In the genomic region with DNA sequence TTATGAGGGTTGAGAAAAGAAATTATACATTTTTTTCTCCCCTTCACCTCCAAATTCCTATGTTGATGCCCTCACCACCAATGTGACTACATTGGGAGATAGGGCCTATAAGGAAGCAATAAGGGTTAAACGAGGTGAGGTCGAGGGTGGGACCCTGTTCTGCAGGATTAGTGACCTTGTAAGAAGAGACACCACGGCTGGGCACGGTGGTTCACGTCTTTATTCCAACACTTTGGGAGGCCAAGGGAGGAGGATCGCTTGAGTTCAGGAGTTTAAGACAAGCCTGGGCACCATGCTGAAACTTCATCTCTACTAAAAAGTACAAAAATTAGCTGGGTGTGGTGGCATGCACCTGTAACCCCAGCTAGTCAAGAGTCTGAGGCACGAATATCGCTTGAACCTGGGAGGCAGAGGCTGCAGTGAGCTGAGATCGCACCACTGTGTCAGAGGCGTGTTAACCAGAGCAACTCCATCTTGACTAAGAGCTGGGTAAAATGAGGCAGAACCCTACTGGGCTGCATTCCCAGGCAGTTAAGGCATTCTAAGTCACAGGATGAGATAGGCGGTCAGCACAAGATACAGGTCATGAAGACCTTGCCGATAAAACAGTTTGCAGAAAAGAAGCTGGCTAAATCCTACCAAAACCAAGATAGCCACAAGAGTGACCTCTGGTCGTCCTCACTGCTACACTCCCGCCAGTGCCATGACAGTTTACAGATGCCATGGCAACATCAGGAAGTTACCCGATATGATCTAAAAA, we compare ENCODE assay signal across 1 cellular context.
TF ChIP-seq lines count a peak whose summit lies in the region.

No MANE protein-coding gene starts in this region.

TF ChIP-seq in K562, 482 proteins besides CTCF, POLR2A, EP300 and RAD21 (continued from another document and continues in another):
- TF ChIP-seq IRF2 (CRISPR knock-in tag; IDR thresholded peaks at IDR 0.05) (no peak), ZNF766 (CRISPR knock-in tag; conservative IDR thresholded peaks at IDR 0.05) (peak; percentile 86), ZNF224 (CRISPR knock-in tag; IDR thresholded peaks at IDR 0.05) (no peak), SMC3 (conservative IDR thresholded peaks at IDR 0.05; ENCODE audit: insufficient read depth, low read depth, low read length) (no peak), FOXP1 (CRISPR knock-in tag; IDR thresholded peaks at IDR 0.05) (no peak), RB1 (IDR thresholded peaks at IDR 0.05; ENCODE audit: low read depth) (no peak), SIX5 (IDR thresholded peaks at IDR 0.05; ENCODE audit: borderline replicate concordance in 1 of 2, insufficient read depth in 1 of 2, low read depth in 1 of 2, low read length in 2 of 2) (no peak), HOXB6 (CRISPR knock-in tag; IDR thresholded peaks at IDR 0.05; ENCODE audit: borderline replicate concordance) (no peak), SRF (CRISPR knock-in tag; IDR thresholded peaks at IDR 0.05) (0 out of 4 replicates have a peak, but pooled peaks of 1 of the 2 experiments have one; percentile 73), NFE2L1 (tag; IDR thresholded peaks at IDR 0.05; ENCODE audit: borderline replicate concordance, low read depth) (peak; percentile 55), ZNF197 (CRISPR knock-in tag; IDR thresholded peaks at IDR 0.05; ENCODE audit: low read depth) (peak; percentile 92), TAF7 (tag; IDR thresholded peaks at IDR 0.05) (peak; percentile 89), DIDO1 (tag; IDR thresholded peaks at IDR 0.05; ENCODE audit: low read depth) (peak; percentile 88), MCM7 (IDR thresholded peaks at IDR 0.05) (no peak), ZNF584 (CRISPR knock-in tag; IDR thresholded peaks at IDR 0.05; ENCODE audit: low read depth) (peak; percentile 95), PML (IDR thresholded peaks at IDR 0.05; ENCODE audit: low read length) (no peak), RBFOX2 (IDR thresholded peaks at IDR 0.05; ENCODE audit: low read depth, low read length) (no peak), ZNF232 (CRISPR knock-in tag; IDR thresholded peaks at IDR 0.05) (no peak), BRD4 (IDR thresholded peaks at IDR 0.05) (no peak), OTX1 (CRISPR knock-in tag; IDR thresholded peaks at IDR 0.05) (peak; percentile 92), TARDBP (IDR thresholded peaks at IDR 0.05) (no peak)
- TF ChIP-seq, protein P1, sequence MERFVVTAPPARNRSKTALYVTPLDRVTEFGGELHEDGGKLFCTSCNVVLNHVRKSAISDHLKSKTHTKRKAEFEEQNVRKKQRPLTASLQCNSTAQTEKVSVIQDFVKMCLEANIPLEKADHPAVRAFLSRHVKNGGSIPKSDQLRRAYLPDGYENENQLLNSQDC (CRISPR knock-in tag; IDR thresholded peaks at IDR 0.05): no peak
- TF ChIP-seq, protein P2, sequence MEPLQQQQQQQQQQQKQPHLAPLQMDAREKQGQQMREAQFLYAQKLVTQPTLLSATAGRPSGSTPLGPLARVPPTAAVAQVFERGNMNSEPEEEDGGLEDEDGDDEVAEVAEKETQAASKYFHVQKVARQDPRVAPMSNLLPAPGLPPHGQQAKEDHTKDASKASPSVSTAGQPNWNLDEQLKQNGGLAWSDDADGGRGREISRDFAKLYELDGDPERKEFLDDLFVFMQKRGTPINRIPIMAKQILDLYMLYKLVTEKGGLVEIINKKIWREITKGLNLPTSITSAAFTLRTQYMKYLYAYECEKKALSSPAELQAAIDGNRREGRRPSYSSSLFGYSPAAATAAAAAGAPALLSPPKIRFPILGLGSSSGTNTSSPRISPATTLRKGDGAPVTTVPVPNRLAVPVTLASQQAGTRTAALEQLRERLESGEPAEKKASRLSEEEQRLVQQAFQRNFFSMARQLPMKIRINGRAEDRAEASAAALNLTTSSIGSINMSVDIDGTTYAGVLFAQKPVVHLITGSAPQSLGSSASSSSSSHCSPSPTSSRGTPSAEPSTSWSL (CRISPR knock-in tag; IDR thresholded peaks at IDR 0.05; ENCODE audit: borderline replicate concordance): no peak
- TF ChIP-seq, protein P3, sequence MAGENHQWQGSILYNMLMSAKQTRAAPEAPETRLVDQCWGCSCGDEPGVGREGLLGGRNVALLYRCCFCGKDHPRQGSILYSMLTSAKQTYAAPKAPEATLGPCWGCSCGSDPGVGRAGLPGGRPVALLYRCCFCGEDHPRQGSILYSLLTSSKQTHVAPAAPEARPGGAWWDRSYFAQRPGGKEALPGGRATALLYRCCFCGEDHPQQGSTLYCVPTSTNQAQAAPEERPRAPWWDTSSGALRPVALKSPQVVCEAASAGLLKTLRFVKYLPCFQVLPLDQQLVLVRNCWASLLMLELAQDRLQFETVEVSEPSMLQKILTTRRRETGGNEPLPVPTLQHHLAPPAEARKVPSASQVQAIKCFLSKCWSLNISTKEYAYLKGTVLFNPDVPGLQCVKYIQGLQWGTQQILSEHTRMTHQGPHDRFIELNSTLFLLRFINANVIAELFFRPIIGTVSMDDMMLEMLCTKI (IDR thresholded peaks at IDR 0.05; ENCODE audit: partially characterized antibody): no peak
- TF ChIP-seq, protein P4, sequence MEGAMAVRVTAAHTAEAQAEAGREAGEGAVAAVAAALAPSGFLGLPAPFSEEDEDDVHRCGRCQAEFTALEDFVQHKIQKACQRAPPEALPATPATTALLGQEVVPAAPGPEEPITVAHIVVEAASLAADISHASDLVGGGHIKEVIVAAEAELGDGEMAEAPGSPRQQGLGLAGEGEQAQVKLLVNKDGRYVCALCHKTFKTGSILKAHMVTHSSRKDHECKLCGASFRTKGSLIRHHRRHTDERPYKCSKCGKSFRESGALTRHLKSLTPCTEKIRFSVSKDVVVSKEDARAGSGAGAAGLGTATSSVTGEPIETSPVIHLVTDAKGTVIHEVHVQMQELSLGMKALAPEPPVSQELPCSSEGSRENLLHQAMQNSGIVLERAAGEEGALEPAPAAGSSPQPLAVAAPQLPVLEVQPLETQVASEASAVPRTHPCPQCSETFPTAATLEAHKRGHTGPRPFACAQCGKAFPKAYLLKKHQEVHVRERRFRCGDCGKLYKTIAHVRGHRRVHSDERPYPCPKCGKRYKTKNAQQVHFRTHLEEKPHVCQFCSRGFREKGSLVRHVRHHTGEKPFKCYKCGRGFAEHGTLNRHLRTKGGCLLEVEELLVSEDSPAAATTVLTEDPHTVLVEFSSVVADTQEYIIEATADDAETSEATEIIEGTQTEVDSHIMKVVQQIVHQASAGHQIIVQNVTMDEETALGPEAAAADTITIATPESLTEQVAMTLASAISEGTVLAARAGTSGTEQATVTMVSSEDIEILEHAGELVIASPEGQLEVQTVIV (CRISPR knock-in tag; IDR thresholded peaks at IDR 0.05; ENCODE audit: borderline replicate concordance): no peak
- TF ChIP-seq, protein P5, sequence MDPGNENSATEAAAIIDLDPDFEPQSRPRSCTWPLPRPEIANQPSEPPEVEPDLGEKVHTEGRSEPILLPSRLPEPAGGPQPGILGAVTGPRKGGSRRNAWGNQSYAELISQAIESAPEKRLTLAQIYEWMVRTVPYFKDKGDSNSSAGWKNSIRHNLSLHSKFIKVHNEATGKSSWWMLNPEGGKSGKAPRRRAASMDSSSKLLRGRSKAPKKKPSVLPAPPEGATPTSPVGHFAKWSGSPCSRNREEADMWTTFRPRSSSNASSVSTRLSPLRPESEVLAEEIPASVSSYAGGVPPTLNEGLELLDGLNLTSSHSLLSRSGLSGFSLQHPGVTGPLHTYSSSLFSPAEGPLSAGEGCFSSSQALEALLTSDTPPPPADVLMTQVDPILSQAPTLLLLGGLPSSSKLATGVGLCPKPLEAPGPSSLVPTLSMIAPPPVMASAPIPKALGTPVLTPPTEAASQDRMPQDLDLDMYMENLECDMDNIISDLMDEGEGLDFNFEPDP (CRISPR knock-in tag; IDR thresholded peaks at IDR 0.05): 0 out of 2 replicates have a peak, but pooled peaks have one; percentile 62
- TF ChIP-seq, protein P6, sequence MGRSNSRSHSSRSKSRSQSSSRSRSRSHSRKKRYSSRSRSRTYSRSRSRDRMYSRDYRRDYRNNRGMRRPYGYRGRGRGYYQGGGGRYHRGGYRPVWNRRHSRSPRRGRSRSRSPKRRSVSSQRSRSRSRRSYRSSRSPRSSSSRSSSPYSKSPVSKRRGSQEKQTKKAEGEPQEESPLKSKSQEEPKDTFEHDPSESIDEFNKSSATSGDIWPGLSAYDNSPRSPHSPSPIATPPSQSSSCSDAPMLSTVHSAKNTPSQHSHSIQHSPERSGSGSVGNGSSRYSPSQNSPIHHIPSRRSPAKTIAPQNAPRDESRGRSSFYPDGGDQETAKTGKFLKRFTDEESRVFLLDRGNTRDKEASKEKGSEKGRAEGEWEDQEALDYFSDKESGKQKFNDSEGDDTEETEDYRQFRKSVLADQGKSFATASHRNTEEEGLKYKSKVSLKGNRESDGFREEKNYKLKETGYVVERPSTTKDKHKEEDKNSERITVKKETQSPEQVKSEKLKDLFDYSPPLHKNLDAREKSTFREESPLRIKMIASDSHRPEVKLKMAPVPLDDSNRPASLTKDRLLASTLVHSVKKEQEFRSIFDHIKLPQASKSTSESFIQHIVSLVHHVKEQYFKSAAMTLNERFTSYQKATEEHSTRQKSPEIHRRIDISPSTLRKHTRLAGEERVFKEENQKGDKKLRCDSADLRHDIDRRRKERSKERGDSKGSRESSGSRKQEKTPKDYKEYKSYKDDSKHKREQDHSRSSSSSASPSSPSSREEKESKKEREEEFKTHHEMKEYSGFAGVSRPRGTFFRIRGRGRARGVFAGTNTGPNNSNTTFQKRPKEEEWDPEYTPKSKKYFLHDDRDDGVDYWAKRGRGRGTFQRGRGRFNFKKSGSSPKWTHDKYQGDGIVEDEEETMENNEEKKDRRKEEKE (IDR thresholded peaks at IDR 0.05; ENCODE audit: borderline replicate concordance in 1 of 2, control insufficient read depth in 1 of 2, low read depth in 2 of 2, low read length in 1 of 2): no peak
- TF ChIP-seq, protein P7, sequence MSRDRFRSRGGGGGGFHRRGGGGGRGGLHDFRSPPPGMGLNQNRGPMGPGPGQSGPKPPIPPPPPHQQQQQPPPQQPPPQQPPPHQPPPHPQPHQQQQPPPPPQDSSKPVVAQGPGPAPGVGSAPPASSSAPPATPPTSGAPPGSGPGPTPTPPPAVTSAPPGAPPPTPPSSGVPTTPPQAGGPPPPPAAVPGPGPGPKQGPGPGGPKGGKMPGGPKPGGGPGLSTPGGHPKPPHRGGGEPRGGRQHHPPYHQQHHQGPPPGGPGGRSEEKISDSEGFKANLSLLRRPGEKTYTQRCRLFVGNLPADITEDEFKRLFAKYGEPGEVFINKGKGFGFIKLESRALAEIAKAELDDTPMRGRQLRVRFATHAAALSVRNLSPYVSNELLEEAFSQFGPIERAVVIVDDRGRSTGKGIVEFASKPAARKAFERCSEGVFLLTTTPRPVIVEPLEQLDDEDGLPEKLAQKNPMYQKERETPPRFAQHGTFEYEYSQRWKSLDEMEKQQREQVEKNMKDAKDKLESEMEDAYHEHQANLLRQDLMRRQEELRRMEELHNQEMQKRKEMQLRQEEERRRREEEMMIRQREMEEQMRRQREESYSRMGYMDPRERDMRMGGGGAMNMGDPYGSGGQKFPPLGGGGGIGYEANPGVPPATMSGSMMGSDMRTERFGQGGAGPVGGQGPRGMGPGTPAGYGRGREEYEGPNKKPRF (IDR thresholded peaks at IDR 0.05; ENCODE audit: low read depth, low read length): no peak
- TF ChIP-seq, protein P8, sequence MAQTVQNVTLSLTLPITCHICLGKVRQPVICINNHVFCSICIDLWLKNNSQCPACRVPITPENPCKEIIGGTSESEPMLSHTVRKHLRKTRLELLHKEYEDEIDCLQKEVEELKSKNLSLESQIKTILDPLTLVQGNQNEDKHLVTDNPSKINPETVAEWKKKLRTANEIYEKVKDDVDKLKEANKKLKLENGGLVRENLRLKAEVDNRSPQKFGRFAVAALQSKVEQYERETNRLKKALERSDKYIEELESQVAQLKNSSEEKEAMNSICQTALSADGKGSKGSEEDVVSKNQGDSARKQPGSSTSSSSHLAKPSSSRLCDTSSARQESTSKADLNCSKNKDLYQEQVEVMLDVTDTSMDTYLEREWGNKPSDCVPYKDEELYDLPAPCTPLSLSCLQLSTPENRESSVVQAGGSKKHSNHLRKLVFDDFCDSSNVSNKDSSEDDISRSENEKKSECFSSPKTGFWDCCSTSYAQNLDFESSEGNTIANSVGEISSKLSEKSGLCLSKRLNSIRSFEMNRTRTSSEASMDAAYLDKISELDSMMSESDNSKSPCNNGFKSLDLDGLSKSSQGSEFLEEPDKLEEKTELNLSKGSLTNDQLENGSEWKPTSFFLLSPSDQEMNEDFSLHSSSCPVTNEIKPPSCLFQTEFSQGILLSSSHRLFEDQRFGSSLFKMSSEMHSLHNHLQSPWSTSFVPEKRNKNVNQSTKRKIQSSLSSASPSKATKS (CRISPR knock-in tag; IDR thresholded peaks at IDR 0.05): no peak
- TF ChIP-seq, protein P9, sequence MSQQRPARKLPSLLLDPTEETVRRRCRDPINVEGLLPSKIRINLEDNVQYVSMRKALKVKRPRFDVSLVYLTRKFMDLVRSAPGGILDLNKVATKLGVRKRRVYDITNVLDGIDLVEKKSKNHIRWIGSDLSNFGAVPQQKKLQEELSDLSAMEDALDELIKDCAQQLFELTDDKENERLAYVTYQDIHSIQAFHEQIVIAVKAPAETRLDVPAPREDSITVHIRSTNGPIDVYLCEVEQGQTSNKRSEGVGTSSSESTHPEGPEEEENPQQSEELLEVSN (IDR thresholded peaks at IDR 0.05; ENCODE audit: borderline replicate concordance in 1 of 2, extremely low read depth in 1 of 2, insufficient read depth in 1 of 2, insufficient read length in 1 of 2, low read depth in 1 of 2, low read length in 1 of 2, poor library complexity in 1 of 2, severe bottlenecking in 1 of 2): no peak
- TF ChIP-seq, protein P10, sequence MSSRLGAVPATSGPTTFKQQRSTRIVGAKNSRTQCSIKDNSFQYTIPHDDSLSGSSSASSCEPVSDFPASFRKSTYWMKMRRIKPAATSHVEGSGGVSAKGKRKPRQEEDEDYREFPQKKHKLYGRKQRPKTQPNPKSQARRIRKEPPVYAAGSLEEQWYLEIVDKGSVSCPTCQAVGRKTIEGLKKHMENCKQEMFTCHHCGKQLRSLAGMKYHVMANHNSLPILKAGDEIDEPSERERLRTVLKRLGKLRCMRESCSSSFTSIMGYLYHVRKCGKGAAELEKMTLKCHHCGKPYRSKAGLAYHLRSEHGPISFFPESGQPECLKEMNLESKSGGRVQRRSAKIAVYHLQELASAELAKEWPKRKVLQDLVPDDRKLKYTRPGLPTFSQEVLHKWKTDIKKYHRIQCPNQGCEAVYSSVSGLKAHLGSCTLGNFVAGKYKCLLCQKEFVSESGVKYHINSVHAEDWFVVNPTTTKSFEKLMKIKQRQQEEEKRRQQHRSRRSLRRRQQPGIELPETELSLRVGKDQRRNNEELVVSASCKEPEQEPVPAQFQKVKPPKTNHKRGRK (tag; IDR thresholded peaks at IDR 0.05): no peak
- TF ChIP-seq, protein P11, sequence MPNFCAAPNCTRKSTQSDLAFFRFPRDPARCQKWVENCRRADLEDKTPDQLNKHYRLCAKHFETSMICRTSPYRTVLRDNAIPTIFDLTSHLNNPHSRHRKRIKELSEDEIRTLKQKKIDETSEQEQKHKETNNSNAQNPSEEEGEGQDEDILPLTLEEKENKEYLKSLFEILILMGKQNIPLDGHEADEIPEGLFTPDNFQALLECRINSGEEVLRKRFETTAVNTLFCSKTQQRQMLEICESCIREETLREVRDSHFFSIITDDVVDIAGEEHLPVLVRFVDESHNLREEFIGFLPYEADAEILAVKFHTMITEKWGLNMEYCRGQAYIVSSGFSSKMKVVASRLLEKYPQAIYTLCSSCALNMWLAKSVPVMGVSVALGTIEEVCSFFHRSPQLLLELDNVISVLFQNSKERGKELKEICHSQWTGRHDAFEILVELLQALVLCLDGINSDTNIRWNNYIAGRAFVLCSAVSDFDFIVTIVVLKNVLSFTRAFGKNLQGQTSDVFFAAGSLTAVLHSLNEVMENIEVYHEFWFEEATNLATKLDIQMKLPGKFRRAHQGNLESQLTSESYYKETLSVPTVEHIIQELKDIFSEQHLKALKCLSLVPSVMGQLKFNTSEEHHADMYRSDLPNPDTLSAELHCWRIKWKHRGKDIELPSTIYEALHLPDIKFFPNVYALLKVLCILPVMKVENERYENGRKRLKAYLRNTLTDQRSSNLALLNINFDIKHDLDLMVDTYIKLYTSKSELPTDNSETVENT (CRISPR knock-in tag; IDR thresholded peaks at IDR 0.05): no peak
